ENCODE assay signal across 8 cellular contexts in the genomic region with DNA sequence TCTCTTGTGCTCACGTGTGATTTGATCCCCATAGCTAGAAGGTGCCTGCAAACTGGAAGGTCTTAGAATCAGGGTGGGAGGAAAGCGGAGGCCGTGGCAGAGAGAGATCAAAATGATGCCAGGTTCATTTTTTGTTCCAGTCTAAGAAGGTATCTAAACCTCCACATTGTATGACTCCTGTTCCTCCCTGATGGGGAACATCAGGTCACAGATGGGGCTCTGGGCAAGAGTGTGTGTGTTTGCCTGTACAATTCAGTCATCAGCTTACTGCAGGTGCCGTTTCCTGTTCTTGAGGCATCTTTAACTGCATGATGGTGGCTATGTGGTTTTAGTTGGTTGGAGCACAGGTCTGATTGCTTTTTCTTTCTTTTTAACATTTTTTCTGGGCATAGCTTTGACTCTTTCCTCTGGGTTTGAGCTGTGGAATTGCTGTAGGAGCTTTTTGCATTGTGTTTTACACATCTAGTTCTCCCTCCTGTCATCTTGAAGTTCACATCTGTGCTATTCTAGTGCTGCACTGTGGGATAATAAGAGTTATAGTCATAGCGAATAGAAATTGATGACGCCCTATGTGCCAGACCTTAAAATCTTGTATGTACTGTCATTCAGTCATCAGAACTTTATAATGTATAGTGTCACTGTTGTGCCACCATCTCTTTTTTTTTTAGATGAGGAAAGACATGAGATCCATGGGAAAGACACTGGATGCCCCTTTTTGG. TPM values are rescaled to one million over a fixed set of nuclear protein-coding genes. Genes with fewer than 3 reads are reported as not detected.
A peak's percentile ranks its signal among the peaks of the same experiment; 100 is the strongest.
DNase-seq lines count a peak whose midpoint lies in the region; ATAC-seq and TF ChIP-seq lines count a peak whose summit lies in the region.

No MANE protein-coding gene starts in this region.

- peak overlapping the region; percentile 97 for H3K27ac Mint-ChIP-seq in activated CD4-positive, alpha-beta T cell treated with anti-CD3 and anti-CD28 coated beads for 36 hours

- peak; percentile 72 for DNase-seq in activated CD4-positive, alpha-beta T cell treated with anti-CD3 and anti-CD28 coated beads for 36 hours
- DNase-seq in lower leg skin (ENCODE audit: low spot score in 2 of 2): no peak
- DNase-seq in BE2C: no peak
- DNase-seq in hepatocyte (ENCODE audit: low spot score): no peak
- DNase-seq in brain microvascular endothelial cell: no peak

- ATAC-seq in GM19035 (IDR thresholded peaks at IDR 0.05; ENCODE audit: unreplicated experiment) (peak; percentile 91), HG02981 (IDR thresholded peaks at IDR 0.05; ENCODE audit: unreplicated experiment) (peak; percentile 87)
- ATAC-seq in activated CD4-positive, alpha-beta T cell treated with anti-CD3 and anti-CD28 coated beads for 36 hours: peak; percentile 84

- TF ChIP-seq CTCF in neutrophil (IDR thresholded peaks at IDR 0.05): no peak
- no peak for TF ChIP-seq CTCF in lower leg skin (IDR thresholded peaks at IDR 0.05)
- no peak for TF ChIP-seq CTCF in BE2C (IDR thresholded peaks at IDR 0.05; ENCODE audit: low read depth, low read length)
- no peak for TF ChIP-seq CTCF in hepatocyte (IDR thresholded peaks at IDR 0.05; ENCODE audit: poor library complexity)
- TF ChIP-seq CTCF in brain microvascular endothelial cell (IDR thresholded peaks at IDR 0.05; ENCODE audit: low read depth, low read length, missing control alignments): no peak

- H3K9me2 ChIP-seq in hepatocyte (replicated peaks; ENCODE audit: insufficient read depth): no peaks in the 10 kb centered on the region

- H3K4me1 ChIP-seq in neutrophil (ENCODE audit: control insufficient read depth in 1 of 2, insufficient read depth in 1 of 2, low read depth in 1 of 2, low read length in 1 of 2): peaks cover 100% of the 10 kb centered on the region in 2 experiments
- no peaks in the 10 kb centered on the region for H3K4me1 ChIP-seq in BE2C
- peaks cover 7% of the 10 kb centered on the region for H3K4me1 ChIP-seq in hepatocyte (ENCODE audit: insufficient read depth)

- intact Hi-C loops in activated CD4-positive, alpha-beta T cell treated with anti-CD3 and anti-CD28 coated beads for 36 hours (cut with DNase I, micrococcal nuclease): loop anchor here (1.0 to 2.0 kb wide), 6 partner anchors 18 to 63 kb away; a partner anchor contains a TSS
- intact Hi-C loops in lower leg skin (cut with DNase I; ENCODE audit: low total_unique reads): no loop called here

- H3K4me3 ChIP-seq in neutrophil (ENCODE audit: low read depth in 1 of 2, low read length in 1 of 2) (peak overlapping the region; percentile 59 to 63), lower leg skin (ENCODE audit: low read depth, poor library complexity, severe bottlenecking) (no peak overlapping the region), BE2C (ENCODE audit: low read depth, low read length) (no peak overlapping the region), hepatocyte (no peak overlapping the region), brain microvascular endothelial cell (ENCODE audit: low read depth, low read length) (no peak overlapping the region)

- TF ChIP-seq POLR2A in lower leg skin (IDR thresholded peaks at IDR 0.05): no peak

- no peaks in the 10 kb centered on the region for H3K27me3 ChIP-seq in neutrophil
- H3K27me3 ChIP-seq in BE2C: no peaks in the 10 kb centered on the region
- H3K27me3 ChIP-seq in hepatocyte: no peaks in the 10 kb centered on the region
- H3K27me3 ChIP-seq in brain microvascular endothelial cell (replicated peaks): no peaks in the 10 kb centered on the region

- no peaks in the 10 kb centered on the region for H3K9me3 ChIP-seq in neutrophil
- no peaks in the 10 kb centered on the region for H3K9me3 ChIP-seq in BE2C
- H3K9me3 ChIP-seq in hepatocyte (ENCODE audit: low read depth): no peaks in the 10 kb centered on the region

- peaks cover 1% of the 10 kb centered on the region for H3K36me3 Mint-ChIP-seq in activated CD4-positive, alpha-beta T cell treated with anti-CD3 and anti-CD28 coated beads for 36 hours (ENCODE audit: low read depth)

- no peaks in the 10 kb centered on the region for H3K9me3 Mint-ChIP-seq in activated CD4-positive, alpha-beta T cell treated with anti-CD3 and anti-CD28 coated beads for 36 hours (ENCODE audit: low read depth)

- H3K27me3 Mint-ChIP-seq in activated CD4-positive, alpha-beta T cell treated with anti-CD3 and anti-CD28 coated beads for 36 hours: no peaks in the 10 kb centered on the region

- H3K4me1 Mint-ChIP-seq in activated CD4-positive, alpha-beta T cell treated with anti-CD3 and anti-CD28 coated beads for 36 hours: peaks cover 66% of the 10 kb centered on the region

- H2AFZ ChIP-seq in hepatocyte: no peak overlapping the region

- in situ Hi-C loops in brain microvascular endothelial cell (cut with HindIII; ENCODE audit: low pct_ligation_motif_present, low sequenced_read_pairs): no loop called here

- 91 to 92% methylated on average over 6 of the region's 6 CpGs for WGBS in lower leg skin, 2 donors
- WGBS in hepatocyte (ENCODE audit: low lambda C conversion rate, missing lambda C conversion rate): 86% methylated on average over 6 of the region's 6 CpGs

- CTCF ChIA-PET in activated CD4-positive, alpha-beta T cell treated with anti-CD3 and anti-CD28 coated beads for 36 hours (lab: Charles Lee): interaction anchor here (0.7 to 6.6 kb wide), 9 partner anchors 16 to 87 kb away, joined by 3 to 48 read pairs (median 5); a partner anchor contains a TSS

- H3K27ac ChIP-seq in neutrophil: peak overlapping the region; percentile 97
- H3K27ac ChIP-seq in hepatocyte: no peak overlapping the region
- no peak overlapping the region for H3K27ac ChIP-seq in brain microvascular endothelial cell

- H4K20me1 ChIP-seq in hepatocyte (ENCODE audit: insufficient read depth, poor library complexity, severe bottlenecking): no peaks in the 10 kb centered on the region

- peaks cover 81% of the 10 kb centered on the region for H3K79me2 ChIP-seq in hepatocyte

- POLR2A ChIA-PET in activated CD4-positive, alpha-beta T cell treated with anti-CD3 and anti-CD28 coated beads for 36 hours (lab: Charles Lee): interaction anchor here (0.7 to 1.8 kb wide), 6 partner anchors 17 to 705 kb away, joined by 3 to 11 read pairs (median 3); no protein-coding TSS in a partner anchor

- H3K36me3 ChIP-seq in neutrophil (no peaks in the 10 kb centered on the region), BE2C (no peaks in the 10 kb centered on the region), hepatocyte (replicated peaks; ENCODE audit: insufficient read depth, low read depth) (no peaks in the 10 kb centered on the region), brain microvascular endothelial cell (replicated peaks) (no peaks in the 10 kb centered on the region)

- no peak overlapping the region for H3K4me2 ChIP-seq in hepatocyte

- peak overlapping the region; percentile 69 for H3K4me3 Mint-ChIP-seq in activated CD4-positive, alpha-beta T cell treated with anti-CD3 and anti-CD28 coated beads for 36 hours

RNA-seq across cellular contexts. Expression of a gene that starts 30.8 kb away (rescaled TPM):
- 10 to 100 TPM; 12.8 to 15.4 TPM for total RNA-seq in activated CD4-positive, alpha-beta T cell treated with anti-CD3 and anti-CD28 coated beads for 36 hours
- total RNA-seq in lower leg skin: 10 to 100 TPM; 11.0 to 23.3 (median 14.3) TPM
- polyA plus RNA-seq in BE2C (2012; ENCODE audit: insufficient read depth, insufficient read length, low read depth): 4.3 TPM
- 16.5 and 20.0 TPM in 2 replicates for total RNA-seq in hepatocyte
- polyA plus RNA-seq in hepatocyte: 11.7 and 19.8 TPM in 2 replicates

Comparison
In these comparisons a context has a peak if more than half of its experiments do, and no peak if none do; other contexts are left out.
1. H3K4me3 ChIP-seq: peak in neutrophil (2 of 2); none in lower leg skin (single experiment), BE2C (single experiment), hepatocyte (single experiment) and brain microvascular endothelial cell (single experiment).
2. Peak in every context shown above with its lines, with median percentiles within 50 percentile points of each other: ATAC-seq.